10 cellular contexts compared by ENCODE assay signal in genomic region chrX:1261771-1262170, GRCh38. TPM values are rescaled to one million over a fixed set of nuclear protein-coding genes. Genes with fewer than 3 reads are reported as not detected.
"Had no signal": no experiment of that assay in that cellular context is flagged by ENCODE, and none has a peak within 500 bp of the region (broad histone marks: within the 10 kb centered on the region; RNA-seq: fewer than 3 reads in every experiment).

No MANE protein-coding gene starts in this region.

RNA-seq across cellular contexts. Expression of gene CSF2RA, which starts 6.8 kb away (rescaled TPM):
- total RNA-seq: activated B cell treated with CpG ODN at 0.5 μM for 24 hours; activated CD8-positive, alpha-beta memory T cell treated with anti-CD3 and anti-CD28 coated beads for 36 hours; activated CD8-positive, alpha-beta T cell treated with anti-CD3 and anti-CD28 coated beads for 36 hours; activated naive CD8-positive, alpha-beta T cell treated with anti-CD3 and anti-CD28 coated beads for 36 hours had no signal

RNA-seq across cellular contexts. Expression of gene CRLF2, which starts 49.3 kb away (rescaled TPM):
- total RNA-seq: activated B cell treated with CpG ODN at 0.5 μM for 24 hours; activated CD8-positive, alpha-beta memory T cell treated with anti-CD3 and anti-CD28 coated beads for 36 hours; adrenal gland; astrocyte; body of pancreas; cardiac septum; cerebellum had no signal
- polyA plus RNA-seq: adrenal gland, aorta had no signal
